Comparison of ENCODE assay signal across 1 cellular context in genomic region chr17:36534117-36534880, GRCh38.
A peak's percentile ranks its signal among the peaks of the same experiment; 100 is the strongest.
TF ChIP-seq lines count a peak whose summit lies in the region.

MYO19 (minus strand) TSS chr17:36534868; CDS start chr17:36532538, 2,330 bp downstream.

TF ChIP-seq in WTC11, 78 proteins besides CTCF, POLR2A, EP300 and RAD21 (continued from another document):
- TF ChIP-seq ZNF281 (CRISPR knock-in tag; IDR thresholded peaks at IDR 0.05) (0 out of 2 replicates have a peak, but pooled peaks have one; percentile 36), FOXP4 (CRISPR knock-in tag; IDR thresholded peaks at IDR 0.05) (no peak), USF2 (CRISPR knock-in tag; IDR thresholded peaks at IDR 0.05) (no peak), ATF6 (CRISPR knock-in tag; IDR thresholded peaks at IDR 0.05) (no peak), HMGXB4 (CRISPR knock-in tag; IDR thresholded peaks at IDR 0.05) (peak; percentile 65), TEAD4 (CRISPR knock-in tag; IDR thresholded peaks at IDR 0.05) (no peak)
